In the genomic region with DNA sequence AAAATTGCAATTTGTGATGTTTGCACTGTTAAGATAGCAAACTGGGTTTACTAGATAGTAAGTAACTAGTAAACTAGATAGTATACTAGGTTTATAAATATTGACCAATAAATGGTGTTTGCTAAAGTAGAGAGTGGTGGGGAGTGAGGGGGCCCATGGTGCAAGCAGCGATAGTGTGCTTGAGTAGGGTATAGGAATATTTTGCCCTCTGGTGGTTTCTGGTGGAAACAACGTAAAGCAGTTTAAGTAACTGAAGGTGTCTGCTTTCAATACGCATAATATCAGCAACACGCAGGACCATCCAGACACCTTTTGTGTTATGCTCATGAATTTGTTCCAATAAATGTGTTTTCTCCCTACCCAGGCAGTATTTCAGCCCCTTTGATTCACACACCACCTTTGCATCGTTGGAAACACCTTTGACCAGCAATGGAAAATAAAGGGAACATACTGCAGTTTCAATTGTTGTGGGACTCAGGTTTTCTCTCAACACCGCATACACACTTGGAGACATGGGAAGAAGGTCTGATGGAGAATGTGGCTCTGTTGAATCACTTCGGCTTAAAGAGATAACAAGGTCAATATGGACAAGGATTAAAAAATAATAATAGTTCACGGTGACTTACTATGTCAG, we compare ENCODE assay signal across 8 cellular contexts. TPM values are rescaled to one million over a fixed set of nuclear protein-coding genes. Genes with fewer than 3 reads are reported as not detected.
A peak's percentile ranks its signal among the peaks of the same experiment; 100 is the strongest.
DNase-seq lines count a peak whose midpoint lies in the region; ATAC-seq, FAIRE-seq and TF ChIP-seq lines count a peak whose summit lies in the region.

No MANE protein-coding gene starts in this region.

- no peak for DNase-seq in AG04449 (ENCODE audit: low read depth, low spot score)
- peak; percentile 33 for DNase-seq in GM03348 (ENCODE audit: low spot score)
- no peak for DNase-seq in H54 (ENCODE audit: insufficient read length, low spot score)
- peak; percentile 59 for DNase-seq in SK-N-DZ (ENCODE audit: low spot score)
- DNase-seq in dermis microvascular lymphatic vessel endothelial cell (ENCODE audit: low read depth in 2 of 2), result peak; percentile 74 to 88
- peak; percentile 41 for DNase-seq in naive B cell
- no peak for DNase-seq in ureter (ENCODE audit: low spot score)

- no peaks in the 10 kb centered on the region for H3K27me3 Mint-ChIP-seq in naive B cell

- TF ChIP-seq POLR2A in H54 (IDR thresholded peaks at IDR 0.05; ENCODE audit: low read depth, low read length), result no peak

- H3K4me3 ChIP-seq in AG04449 (ENCODE audit: low read depth, low read length), result no peak overlapping the region

- H3K4me3 Mint-ChIP-seq in naive B cell, result peak overlapping the region in 2 of 8 donors; percentile 24 to 40

- CTCF ChIA-PET in AG04449 (lab: Yijun Ruan, JAX), result interaction anchor here (1.0 to 1.9 kb wide), 4 partner anchors 9 to 34 kb away, joined by 4 to 13 read pairs (median 6); no protein-coding TSS in a partner anchor

- TF ChIP-seq CTCF in AG04449 (IDR thresholded peaks at IDR 0.05; ENCODE audit: insufficient read depth, low read length, missing control alignments) (peak; percentile 50), LNCAP (IDR thresholded peaks at IDR 0.05) (peak; percentile 65)

- POLR2A ChIA-PET in AG04449 (lab: Yijun Ruan, JAX), result no interaction called here

- peak; percentile 94 for FAIRE-seq in H54 (lab: Jason Lieb, UNC)

- H3K36me3 Mint-ChIP-seq in naive B cell, result no peaks in the 10 kb centered on the region

- H3K4me1 Mint-ChIP-seq in naive B cell, result peaks cover 0 to 9% (median 6%) of the 10 kb centered on the region in 3 donors

- H3K9me3 Mint-ChIP-seq in naive B cell, result no peaks in the 10 kb centered on the region

- peak; percentile 88 to 91 for ATAC-seq in naive B cell (ENCODE audit: low read depth in 2 of 2)

- peak overlapping the region in 1 of 6 donors; percentile 15 for H3K27ac Mint-ChIP-seq in naive B cell

RNA-seq across cellular contexts. Expression of gene STAT1, which starts 16.7 kb away (rescaled TPM):
- polyA plus RNA-seq in SK-N-DZ (2014; cell fraction: cytosol; rRNA removed), result 16.8 and 18.2 TPM in 2 replicates
- polyA plus RNA-seq in SK-N-DZ (2014; cell fraction: nucleus; rRNA removed), result 7.2 and 9.4 TPM in 2 replicates
- total RNA-seq in dermis microvascular lymphatic vessel endothelial cell (55.8 and 118 TPM in 2 replicates), ureter (84.1 TPM)
- polyA plus RNA-seq in naive B cell (ENCODE audit: low read depth in 6 of 6), result 100 to 1,000 TPM in 1 of 6 donors, 10 to 100 TPM in 5; 36.9 to 140 (median 54.8) TPM

Comparison
In these comparisons a context has a peak if more than half of its experiments do, and no peak if none do; other contexts are left out.
1. DNase-seq: peak in GM03348 (single experiment), SK-N-DZ (single experiment), dermis microvascular lymphatic vessel endothelial cell (2 of 2) and naive B cell (single experiment); none in AG04449 (single experiment), H54 (single experiment) and ureter (single experiment).